Comparison of ENCODE assay signal across 35 cellular contexts in genomic region chr2:218865396-218865795, GRCh38. TPM values are rescaled to one million over a fixed set of nuclear protein-coding genes. Genes with fewer than 3 reads are reported as not detected.
"Had no signal": no experiment of that assay in that cellular context is flagged by ENCODE, and none has a peak within 500 bp of the region (broad histone marks: within the 10 kb centered on the region; RNA-seq: fewer than 3 reads in every experiment).

No MANE protein-coding gene starts in this region.

- H3K4me1 ChIP-seq: foreskin keratinocyte, prostate gland had no signal

- H2AFZ ChIP-seq: neural progenitor cell had no signal

- H3K4me3 Mint-ChIP-seq: central memory CD8-positive, alpha-beta T cell; memory B cell; naive thymus-derived CD4-positive, alpha-beta T cell; nephron; neural progenitor cell; stimulated activated memory B cell treated with anti-CD40 and anti-IgM and Interleukin-4, amounts not matched to agents 10 μg/mL and 1 μg/mL and 100 μg/mL, for 72 hours; stimulated activated naive CD8-positive, alpha-beta T cell treated with anti-CD3 and anti-CD28 coated beads, Interleukin-15, Interleukin-2, amounts not matched to agents 100 ng/mL and 50 ng/mL, for 24 hours had no signal

- H3K36me3 ChIP-seq: esophagus muscularis mucosa, gastroesophageal sphincter, heart right ventricle, neural progenitor cell, prostate gland, sigmoid colon, thoracic aorta, upper lobe of left lung had no signal

- FAIRE-seq: endothelial cell of umbilical vein, islet of Langerhans, urothelium cell line had no signal

- H3K27ac Mint-ChIP-seq: memory B cell; naive thymus-derived CD4-positive, alpha-beta T cell; nephron; neural progenitor cell; stimulated activated memory B cell treated with anti-CD40 and anti-IgM and Interleukin-4, amounts not matched to agents 10 μg/mL and 1 μg/mL and 100 μg/mL, for 72 hours; stimulated activated naive CD8-positive, alpha-beta T cell treated with anti-CD3 and anti-CD28 coated beads, Interleukin-15, Interleukin-2, amounts not matched to agents 100 ng/mL and 50 ng/mL, for 24 hours had no signal

- H3K4me3 ChIP-seq: coronary artery, esophagus muscularis mucosa, gastroesophageal sphincter, heart right ventricle, lung, neural progenitor cell, prostate gland, sigmoid colon, thoracic aorta, upper lobe of left lung had no signal

- H3K36me3 Mint-ChIP-seq: memory B cell; naive thymus-derived CD4-positive, alpha-beta T cell; neural progenitor cell; stimulated activated memory B cell treated with anti-CD40 and anti-IgM and Interleukin-4, amounts not matched to agents 10 μg/mL and 1 μg/mL and 100 μg/mL, for 72 hours had no signal

- H3K9me3 ChIP-seq: esophagus muscularis mucosa, gastroesophageal sphincter, heart right ventricle, prostate gland, sigmoid colon, thoracic aorta, upper lobe of left lung had no signal

- H3K9ac ChIP-seq: neural progenitor cell had no signal

- H3K9me3 Mint-ChIP-seq: central memory CD8-positive, alpha-beta T cell; memory B cell; naive thymus-derived CD4-positive, alpha-beta T cell; nephron; stimulated activated memory B cell treated with anti-CD40 and anti-IgM and Interleukin-4, amounts not matched to agents 10 μg/mL and 1 μg/mL and 100 μg/mL, for 72 hours; stimulated activated naive CD8-positive, alpha-beta T cell treated with anti-CD3 and anti-CD28 coated beads, Interleukin-15, Interleukin-2, amounts not matched to agents 100 ng/mL and 50 ng/mL, for 24 hours had no signal

- H3K4me2 ChIP-seq: neural progenitor cell had no signal

- H3K27ac ChIP-seq: esophagus muscularis mucosa, foreskin keratinocyte, gastroesophageal sphincter, heart right ventricle, neural progenitor cell, prostate gland, sigmoid colon, thoracic aorta, upper lobe of left lung had no signal

- DNase-seq: dermis blood vessel endothelial cell; effector memory CD4-positive, alpha-beta T cell; foreskin keratinocyte; glutamatergic neuron; heart right ventricle; hippocampal formation; kidney glomerular epithelial cell; left colon; naive thymus-derived CD4-positive, alpha-beta T cell; nucleus accumbens; right cardiac atrium; sigmoid colon; stimulated activated CD4-positive, alpha-beta T cell treated with anti-CD3 and anti-CD28 coated beads, Interleukin-4, amount 100 ng/mL, for 4 hours; upper lobe of left lung had no signal

RNA-seq across cellular contexts. Expression of gene WNT6, which starts 5.8 kb away (rescaled TPM):
- total RNA-seq: dermis blood vessel endothelial cell, endothelial cell of umbilical vein, epithelial cell of proximal tubule, fibroblast of lung, foreskin keratinocyte, skeletal muscle tissue had no signal
- polyA plus RNA-seq: endothelial cell of umbilical vein, fibroblast of lung, foreskin keratinocyte had no signal

RNA-seq across cellular contexts. Expression of gene WNT10A, which starts 15.3 kb away (rescaled TPM):
- total RNA-seq: endothelial cell of umbilical vein, fibroblast of lung, gastroesophageal sphincter, osteocyte, right cardiac atrium, sigmoid colon, skeletal muscle tissue had no signal
- polyA plus RNA-seq: endothelial cell of umbilical vein, fibroblast of lung, right cardiac atrium had no signal

RNA-seq across cellular contexts. Expression of gene PRKAG3, which starts 33.8 kb away (rescaled TPM):
- total RNA-seq: dermis blood vessel endothelial cell; endothelial cell of umbilical vein; epithelial cell of proximal tubule; esophagus muscularis mucosa; foreskin keratinocyte; gastroesophageal sphincter; left colon; liver; lung; mucosa of gallbladder; naive thymus-derived CD4-positive, alpha-beta T cell; osteocyte; sigmoid colon; upper lobe of left lung had no signal
- polyA plus RNA-seq: endothelial cell of umbilical vein; fibroblast of lung; foreskin keratinocyte; naive thymus-derived CD4-positive, alpha-beta T cell; sigmoid colon had no signal
